In genomic region chr10:104510644-104511043, GRCh38 we compare ENCODE assay signal across 38 cellular contexts.
"Had no signal": no experiment of that assay in that cellular context is flagged by ENCODE, and none has a peak within 500 bp of the region (broad histone marks: within the 10 kb centered on the region; RNA-seq: fewer than 3 reads in every experiment).

No MANE protein-coding gene starts in this region.

- H3K27ac Mint-ChIP-seq: activated naive CD4-positive, alpha-beta T cell treated with anti-CD3 and anti-CD28 coated beads for 36 hours; activated naive CD4-positive, alpha-beta T cell treated with anti-CD3 and anti-CD28 coated beads, Interleukin-2, amount 10 ng/mL, durations not matched to agents 7 days and 5 days; activated naive CD4-positive, alpha-beta T cell treated with anti-CD3 and anti-CD28 coated beads, Interleukin-2, amount 50 U/mL, for 24 hours; activated naive CD4-positive, alpha-beta T cell treated with anti-CD3 and anti-CD28 coated beads, Interleukin-2, amount 50 U/mL, for 72 hours; activated naive CD8-positive, alpha-beta T cell; activated naive CD8-positive, alpha-beta T cell treated with anti-CD3 and anti-CD28 coated beads for 36 hours; activated naive CD8-positive, alpha-beta T cell treated with anti-CD3 and anti-CD28 coated beads, Interleukin-2, amount 10 ng/mL, durations not matched to agents 7 days and 5 days; activated naive CD8-positive, alpha-beta T cell treated with anti-CD3 and anti-CD28 coated beads, Interleukin-2, amount 50 U/mL, for 24 hours; activated T-cell treated with anti-CD3 and anti-CD28 coated beads, Interleukin-2, amount 50 U/mL, for 24 hours; activated T-cell treated with anti-CD3 and anti-CD28 coated beads, Interleukin-2, amount 50 U/mL, for 72 hours; activated T-helper 1 cell treated with anti-CD3 and anti-CD28 coated beads, Interleukin-12 subunit alpha, Interleukin-12 subunit beta, Interleukin-2, Interleukin-4 antibody, amounts not matched to agents 30 ng/mL and 10 ng/mL and 1 ng/mL, durations not matched to agents 14 hours and 24 hours and 36 hours; activated T-helper 17 cell treated with anti-CD3 and anti-CD28 coated beads, Interleukin-2, amount 50 U/mL, for 72 hours; activated T-helper 2 cell treated with anti-CD3 and anti-CD28 coated beads, Interferon-gamma antibody, Interleukin-2, Interleukin-4, amounts not matched to agents 10 μg/mL and 5 μg/mL and 100 μg/mL, durations not matched to agents 14 hours and 24 hours and 36 hours had no signal

- H3K27ac ChIP-seq: adrenal gland, ascending aorta, body of pancreas, brain microvascular endothelial cell, breast epithelium, cardiac muscle cell had no signal

- H3K9me3 Mint-ChIP-seq: activated naive CD4-positive, alpha-beta T cell treated with anti-CD3 and anti-CD28 coated beads for 36 hours; activated naive CD4-positive, alpha-beta T cell treated with anti-CD3 and anti-CD28 coated beads, Interleukin-2, amount 10 ng/mL, durations not matched to agents 7 days and 5 days; activated naive CD4-positive, alpha-beta T cell treated with anti-CD3 and anti-CD28 coated beads, Interleukin-2, amount 50 U/mL, for 24 hours; activated naive CD4-positive, alpha-beta T cell treated with anti-CD3 and anti-CD28 coated beads, Interleukin-2, amount 50 U/mL, for 72 hours; activated naive CD8-positive, alpha-beta T cell treated with anti-CD3 and anti-CD28 coated beads for 36 hours; activated naive CD8-positive, alpha-beta T cell treated with anti-CD3 and anti-CD28 coated beads, Interleukin-2, amount 10 ng/mL, durations not matched to agents 7 days and 5 days; activated naive CD8-positive, alpha-beta T cell treated with anti-CD3 and anti-CD28 coated beads, Interleukin-2, amount 50 U/mL, for 24 hours; activated T-cell treated with anti-CD3 and anti-CD28 coated beads, Interleukin-2, amount 50 U/mL, for 24 hours; activated T-cell treated with anti-CD3 and anti-CD28 coated beads, Interleukin-2, amount 50 U/mL, for 4 hours; activated T-cell treated with anti-CD3 and anti-CD28 coated beads, Interleukin-2, amount 50 U/mL, for 72 hours; activated T-helper 1 cell treated with anti-CD3 and anti-CD28 coated beads, Interleukin-12 subunit alpha, Interleukin-12 subunit beta, Interleukin-2, Interleukin-4 antibody, amounts not matched to agents 30 ng/mL and 10 ng/mL and 1 ng/mL, durations not matched to agents 14 hours and 24 hours and 36 hours; activated T-helper 17 cell treated with anti-CD3 and anti-CD28 coated beads, Interleukin-2, amount 50 U/mL, for 72 hours; activated T-helper 2 cell treated with anti-CD3 and anti-CD28 coated beads, Interferon-gamma antibody, Interleukin-2, Interleukin-4, amounts not matched to agents 10 μg/mL and 5 μg/mL and 100 μg/mL, durations not matched to agents 14 hours and 24 hours and 36 hours; central memory CD8-positive, alpha-beta T cell had no signal

- H3K4me1 Mint-ChIP-seq: activated naive CD4-positive, alpha-beta T cell treated with anti-CD3 and anti-CD28 coated beads, Interleukin-2, amount 10 ng/mL, durations not matched to agents 7 days and 5 days; activated naive CD4-positive, alpha-beta T cell treated with anti-CD3 and anti-CD28 coated beads, Interleukin-2, amount 50 U/mL, for 24 hours; activated naive CD8-positive, alpha-beta T cell treated with anti-CD3 and anti-CD28 coated beads for 36 hours; activated naive CD8-positive, alpha-beta T cell treated with anti-CD3 and anti-CD28 coated beads, Interleukin-2, amount 10 ng/mL, durations not matched to agents 7 days and 5 days; activated naive CD8-positive, alpha-beta T cell treated with anti-CD3 and anti-CD28 coated beads, Interleukin-2, amount 50 U/mL, for 24 hours; activated T-helper 17 cell treated with anti-CD3 and anti-CD28 coated beads, Interleukin-2, amount 50 U/mL, for 72 hours; central memory CD8-positive, alpha-beta T cell had no signal

- DNase-seq: activated effector memory CD4-positive, alpha-beta T cell treated with anti-CD3 and anti-CD28 coated beads, Interleukin-2, amount 50 U/mL, for 16 hours; activated effector memory CD4-positive, alpha-beta T cell treated with Interleukin-2 at 50 U/mL for 16 hours; activated gamma-delta T cell; activated gamma-delta T cell treated with Interleukin-2 at 50 U/mL for 16 hours; activated naive CD4-positive, alpha-beta T cell; activated naive CD4-positive, alpha-beta T cell treated with anti-CD3 and anti-CD28 coated beads for 36 hours; activated naive CD4-positive, alpha-beta T cell treated with anti-CD3 and anti-CD28 coated beads, Interleukin-2, amount 10 ng/mL, durations not matched to agents 7 days and 5 days; activated naive CD4-positive, alpha-beta T cell treated with anti-CD3 and anti-CD28 coated beads, Interleukin-2, amount 50 U/mL, for 16 hours; activated naive CD4-positive, alpha-beta T cell treated with Interleukin-2 at 50 U/mL for 16 hours; activated naive CD8-positive, alpha-beta T cell treated with anti-CD3 and anti-CD28 coated beads for 36 hours; activated naive CD8-positive, alpha-beta T cell treated with anti-CD3 and anti-CD28 coated beads, Interleukin-2, amount 10 ng/mL, durations not matched to agents 7 days and 5 days; activated naive CD8-positive, alpha-beta T cell treated with anti-CD3 and anti-CD28 coated beads, Interleukin-2, amount 50 U/mL, for 24 hours; activated T-cell treated with anti-CD3 and anti-CD28 coated beads, Interleukin-2, amount 50 U/mL, for 1 hour; activated T-cell treated with anti-CD3 and anti-CD28 coated beads, Interleukin-2, amount 50 U/mL, for 24 hours; activated T-cell treated with anti-CD3 and anti-CD28 coated beads, Interleukin-2, amount 50 U/mL, for 4 hours; activated T-cell treated with anti-CD3 and anti-CD28 coated beads, Interleukin-2, amount 50 U/mL, for 48 hours; activated T-cell treated with anti-CD3 and anti-CD28 coated beads, Interleukin-2, amount 50 U/mL, for 72 hours; adrenal gland; amniotic stem cell; amygdala; anterior cingulate cortex; aorta; body of pancreas; brain microvascular endothelial cell; caudate nucleus; central memory CD4-positive, alpha-beta T cell; cerebellar nuclear complex had no signal

- ATAC-seq: activated naive CD4-positive, alpha-beta T cell treated with anti-CD3 and anti-CD28 coated beads, Interleukin-2, amount 50 U/mL, for 72 hours; activated naive CD8-positive, alpha-beta T cell treated with anti-CD3 and anti-CD28 coated beads, Interleukin-2, amount 50 U/mL, for 24 hours; activated T-cell treated with anti-CD3 and anti-CD28 coated beads, Interleukin-2, amount 50 U/mL, for 4 hours; activated T-cell treated with anti-CD3 and anti-CD28 coated beads, Interleukin-2, amount 50 U/mL, for 72 hours; activated T-helper 17 cell treated with anti-CD3 and anti-CD28 coated beads, Interleukin-2, amount 50 U/mL, for 72 hours; body of pancreas had no signal

- H3K27me3 ChIP-seq: ascending aorta, body of pancreas, brain microvascular endothelial cell, breast epithelium, cardiac muscle cell had no signal

- H3K4me3 ChIP-seq: adrenal gland, ascending aorta, body of pancreas, breast epithelium, cardiac muscle cell had no signal

- H3K4me1 ChIP-seq: adrenal gland, ascending aorta, body of pancreas, breast epithelium had no signal

- H3K36me3 Mint-ChIP-seq: activated naive CD4-positive, alpha-beta T cell treated with anti-CD3 and anti-CD28 coated beads, Interleukin-2, amount 10 ng/mL, durations not matched to agents 7 days and 5 days; activated naive CD4-positive, alpha-beta T cell treated with anti-CD3 and anti-CD28 coated beads, Interleukin-2, amount 50 U/mL, for 24 hours; activated naive CD4-positive, alpha-beta T cell treated with anti-CD3 and anti-CD28 coated beads, Interleukin-2, amount 50 U/mL, for 72 hours; activated naive CD8-positive, alpha-beta T cell; activated naive CD8-positive, alpha-beta T cell treated with anti-CD3 and anti-CD28 coated beads for 36 hours; activated naive CD8-positive, alpha-beta T cell treated with anti-CD3 and anti-CD28 coated beads, Interleukin-2, amount 10 ng/mL, durations not matched to agents 7 days and 5 days; brain had no signal

- H3K4me3 Mint-ChIP-seq: activated naive CD4-positive, alpha-beta T cell treated with anti-CD3 and anti-CD28 coated beads for 36 hours; activated naive CD4-positive, alpha-beta T cell treated with anti-CD3 and anti-CD28 coated beads, Interleukin-2, amount 10 ng/mL, durations not matched to agents 7 days and 5 days; activated naive CD4-positive, alpha-beta T cell treated with anti-CD3 and anti-CD28 coated beads, Interleukin-2, amount 50 U/mL, for 24 hours; activated naive CD8-positive, alpha-beta T cell; activated naive CD8-positive, alpha-beta T cell treated with anti-CD3 and anti-CD28 coated beads for 36 hours; activated naive CD8-positive, alpha-beta T cell treated with anti-CD3 and anti-CD28 coated beads, Interleukin-2, amount 10 ng/mL, durations not matched to agents 7 days and 5 days; activated naive CD8-positive, alpha-beta T cell treated with anti-CD3 and anti-CD28 coated beads, Interleukin-2, amount 50 U/mL, for 24 hours; activated T-cell treated with anti-CD3 and anti-CD28 coated beads, Interleukin-2, amount 50 U/mL, for 24 hours; activated T-cell treated with anti-CD3 and anti-CD28 coated beads, Interleukin-2, amount 50 U/mL, for 4 hours; activated T-cell treated with anti-CD3 and anti-CD28 coated beads, Interleukin-2, amount 50 U/mL, for 72 hours; activated T-helper 1 cell treated with anti-CD3 and anti-CD28 coated beads, Interleukin-12 subunit alpha, Interleukin-12 subunit beta, Interleukin-2, Interleukin-4 antibody, amounts not matched to agents 30 ng/mL and 10 ng/mL and 1 ng/mL, durations not matched to agents 14 hours and 24 hours and 36 hours; activated T-helper 17 cell treated with anti-CD3 and anti-CD28 coated beads, Interleukin-2, amount 50 U/mL, for 72 hours; brain; central memory CD8-positive, alpha-beta T cell had no signal

- H3K36me3 ChIP-seq: adrenal gland, ascending aorta, brain microvascular endothelial cell, breast epithelium, cardiac muscle cell had no signal
